1 cellular context compared by ENCODE assay signal in genomic region chr17:67378444-67379250, GRCh38.
A peak's percentile ranks its signal among the peaks of the same experiment; 100 is the strongest.
TF ChIP-seq lines count a peak whose summit lies in the region.

No MANE protein-coding gene starts in this region.

TF ChIP-seq in HepG2, 621 proteins besides CTCF, POLR2A, EP300 and RAD21 (continued from another document and continues in another):
- no peak for TF ChIP-seq PLSCR1 (CRISPR knock-in tag; IDR thresholded peaks at IDR 0.05; ENCODE audit: borderline replicate concordance)
- TF ChIP-seq SMYD3 (CRISPR knock-in tag; IDR thresholded peaks at IDR 0.05) = no peak
- no peak for TF ChIP-seq ZFP1 (CRISPR knock-in tag; IDR thresholded peaks at IDR 0.05)
- TF ChIP-seq ZNF776 (CRISPR knock-in tag; IDR thresholded peaks at IDR 0.05) = 0 out of 2 replicates have a peak, but pooled peaks have one; percentile 41
- TF ChIP-seq ZBTB37 (CRISPR knock-in tag; IDR thresholded peaks at IDR 0.05) = no peak
- TF ChIP-seq UBTF (CRISPR knock-in tag; IDR thresholded peaks at IDR 0.05) = peak; percentile 90
- TF ChIP-seq ARNT (IDR thresholded peaks at IDR 0.05) = no peak
- no peak; the same call in 1 of the 2 replicates for TF ChIP-seq AHR (CRISPR knock-in tag; IDR thresholded peaks at IDR 0.05)
- TF ChIP-seq NFE2L1 (CRISPR knock-in tag; IDR thresholded peaks at IDR 0.05; ENCODE audit: borderline replicate concordance) = no peak
- TF ChIP-seq ATRX (CRISPR knock-in tag; IDR thresholded peaks at IDR 0.05; ENCODE audit: borderline replicate concordance) = no peak
- no peak for TF ChIP-seq ARNTL (CRISPR knock-in tag; IDR thresholded peaks at IDR 0.05)
- TF ChIP-seq ZBTB46 (CRISPR knock-in tag; IDR thresholded peaks at IDR 0.05; ENCODE audit: borderline replicate concordance) = no peak
- no peak for TF ChIP-seq RBM22 (optimal IDR thresholded peaks at IDR 0.05; ENCODE audit: low read length)
- TF ChIP-seq ZNF24 (IDR thresholded peaks at IDR 0.05) = no peak
- no peak for TF ChIP-seq ZNF121 (CRISPR knock-in tag; IDR thresholded peaks at IDR 0.05)
- TF ChIP-seq NFKB2 (CRISPR knock-in tag; IDR thresholded peaks at IDR 0.05; ENCODE audit: borderline replicate concordance) = peak; percentile 53; the same call in 1 of the 2 replicates
- no peak for TF ChIP-seq NFIC (IDR thresholded peaks at IDR 0.05; ENCODE audit: low read length)
- TF ChIP-seq ZNF224 (CRISPR knock-in tag; IDR thresholded peaks at IDR 0.05) = no peak
- TF ChIP-seq ZNF556 (CRISPR knock-in tag; IDR thresholded peaks at IDR 0.05; ENCODE audit: borderline replicate concordance) = no peak
- TF ChIP-seq ZNF18 (CRISPR knock-in tag; IDR thresholded peaks at IDR 0.05; ENCODE audit: insufficient replicate concordance) = peak; percentile 1
- TF ChIP-seq SALL2 (CRISPR knock-in tag; IDR thresholded peaks at IDR 0.05) = peak; percentile 82
- 0 out of 2 replicates have a peak, but pooled peaks have one; percentile 47 for TF ChIP-seq MLXIP (CRISPR knock-in tag; IDR thresholded peaks at IDR 0.05; ENCODE audit: borderline replicate concordance)
- TF ChIP-seq IRF1 (CRISPR knock-in tag; IDR thresholded peaks at IDR 0.05; ENCODE audit: low read depth) = no peak
- TF ChIP-seq SNAPC2 (CRISPR knock-in tag; IDR thresholded peaks at IDR 0.05) = no peak
- TF ChIP-seq ATF7 (IDR thresholded peaks at IDR 0.05) = no peak
- no peak for TF ChIP-seq ATF7 (CRISPR knock-in tag; IDR thresholded peaks at IDR 0.05)
- TF ChIP-seq ZNF782 (CRISPR knock-in tag; IDR thresholded peaks at IDR 0.05; ENCODE audit: borderline replicate concordance) = no peak
- TF ChIP-seq ZNF652 (CRISPR knock-in tag; IDR thresholded peaks at IDR 0.05; ENCODE audit: borderline replicate concordance, low read depth) = no peak
- no peak for TF ChIP-seq FOXA1 (IDR thresholded peaks at IDR 0.05)
- no peak; the same call in 1 of the 2 replicates for TF ChIP-seq FOXA1 (CRISPR knock-in tag; IDR thresholded peaks at IDR 0.05)
- TF ChIP-seq ARID4A (CRISPR knock-in tag; IDR thresholded peaks at IDR 0.05; ENCODE audit: borderline replicate concordance) = peak; percentile 22; the same call in 1 of the 2 replicates
- no peak for TF ChIP-seq TCF7 (IDR thresholded peaks at IDR 0.05; ENCODE audit: low read depth)
- peak; percentile 61; the same call in 1 of the 2 replicates for TF ChIP-seq KMT2B (CRISPR knock-in tag; IDR thresholded peaks at IDR 0.05)
- TF ChIP-seq ZNF12 (CRISPR knock-in tag; IDR thresholded peaks at IDR 0.05) = peak; percentile 17; the same call in 1 of the 2 replicates
- TF ChIP-seq ATF4 (CRISPR knock-in tag; IDR thresholded peaks at IDR 0.05) = no peak
- TF ChIP-seq POGZ (CRISPR knock-in tag; IDR thresholded peaks at IDR 0.05) = peak; percentile 61; the same call in 1 of the 2 replicates
- TF ChIP-seq IRX3 (CRISPR knock-in tag; IDR thresholded peaks at IDR 0.05; ENCODE audit: borderline replicate concordance, low read depth) = no peak
- TF ChIP-seq YEATS2 (CRISPR knock-in tag; IDR thresholded peaks at IDR 0.05; ENCODE audit: borderline replicate concordance) = no peak
- no peak for TF ChIP-seq ZNF839 (CRISPR knock-in tag; IDR thresholded peaks at IDR 0.05; ENCODE audit: borderline replicate concordance)
- no peak for TF ChIP-seq FOXO4 (CRISPR knock-in tag; conservative IDR thresholded peaks at IDR 0.05)
